In genomic region chr4:129231907-129232626, GRCh38 we compare ENCODE assay signal across 32 cellular contexts.
A peak's percentile ranks its signal among the peaks of the same experiment; 100 is the strongest.
DNase-seq lines count a peak whose midpoint lies in the region; ATAC-seq and TF ChIP-seq lines count a peak whose summit lies in the region.
"Had no signal": no experiment of that assay in that cellular context is flagged by ENCODE, and none has a peak within 500 bp of the region (broad histone marks: within the 10 kb centered on the region; RNA-seq: fewer than 3 reads in every experiment).

No MANE protein-coding gene starts in this region.

- H3K36me3 ChIP-seq in smooth muscle cell (ENCODE audit: low read depth) (no peaks in the 10 kb centered on the region), PC-9 (ENCODE audit: low read depth) (no peaks in the 10 kb centered on the region)
- H3K36me3 ChIP-seq: cardiac muscle cell, colonic mucosa, left lung had no signal

- no peak for TF ChIP-seq CTCF in foreskin keratinocyte (conservative IDR thresholded peaks at IDR 0.05)
- no peak for TF ChIP-seq CTCF in smooth muscle cell (IDR thresholded peaks at IDR 0.05; ENCODE audit: borderline replicate concordance, insufficient read depth, poor library complexity, severe bottlenecking)
- TF ChIP-seq CTCF in PC-9 (conservative IDR thresholded peaks at IDR 0.05): no peak
- no peak for TF ChIP-seq CTCF in natural killer cell (IDR thresholded peaks at IDR 0.05)

- H3K9me3 ChIP-seq in smooth muscle cell (replicated peaks; ENCODE audit: low read depth): no peaks in the 10 kb centered on the region
- no peaks in the 10 kb centered on the region for H3K9me3 ChIP-seq in PC-9 (ENCODE audit: insufficient read depth, low read depth)
- H3K9me3 ChIP-seq: colonic mucosa, left lung had no signal

- no peak overlapping the region for H3K27ac Mint-ChIP-seq in natural killer cell
- H3K27ac Mint-ChIP-seq: activated naive CD8-positive, alpha-beta T cell; type B pancreatic cell had no signal

- no peak overlapping the region for H2AFZ ChIP-seq in smooth muscle cell (ENCODE audit: low read depth)
- H2AFZ ChIP-seq in PC-9: no peak overlapping the region

- intact Hi-C loops in PC-9 (cut with micrococcal nuclease; ENCODE audit: unreplicated experiment): no loop called here
- intact Hi-C loops in natural killer cell (cut with micrococcal nuclease): no loop called here

- H3K4me3 Mint-ChIP-seq in natural killer cell: no peak overlapping the region
- H3K4me3 Mint-ChIP-seq: activated naive CD8-positive, alpha-beta T cell; type B pancreatic cell had no signal

- H3K36me3 Mint-ChIP-seq in natural killer cell: no peaks in the 10 kb centered on the region
- H3K36me3 Mint-ChIP-seq: activated naive CD8-positive, alpha-beta T cell; type B pancreatic cell had no signal

- no peaks in the 10 kb centered on the region for H4K20me1 ChIP-seq in smooth muscle cell (ENCODE audit: low read depth)
- H4K20me1 ChIP-seq in PC-9 (ENCODE audit: insufficient read depth): no peaks in the 10 kb centered on the region

- no peak overlapping the region for H3K4me3 ChIP-seq in smooth muscle cell
- H3K4me3 ChIP-seq in PC-9: no peak overlapping the region
- H3K4me3 ChIP-seq: cardiac muscle cell, colonic mucosa, left lung had no signal

- WGBS in smooth muscle cell (ENCODE audit: low lambda C conversion rate): 81% methylated on average over 2 of the region's 2 CpGs

- peaks cover 14 to 28% of the 10 kb centered on the region in 2 donors for H3K27me3 Mint-ChIP-seq in natural killer cell (ENCODE audit: low read depth in 2 of 2)
- H3K27me3 Mint-ChIP-seq: type B pancreatic cell had no signal

- peaks cover 3% of the 10 kb centered on the region for H3K4me1 ChIP-seq in foreskin keratinocyte
- no peaks in the 10 kb centered on the region for H3K4me1 ChIP-seq in smooth muscle cell (ENCODE audit: low read depth)
- no peaks in the 10 kb centered on the region for H3K4me1 ChIP-seq in PC-9 (replicated peaks; ENCODE audit: insufficient read depth)
- H3K4me1 ChIP-seq: colonic mucosa, left lung had no signal

- ATAC-seq in SK-N-SH treated with all-trans-retinoic acid at 6 μM for 48 hours: peak; percentile 85
- peak; percentile 55 for ATAC-seq in foreskin keratinocyte
- no peak for ATAC-seq in HG03432 (IDR thresholded peaks at IDR 0.05; ENCODE audit: unreplicated experiment)
- ATAC-seq in natural killer cell: no peak
- ATAC-seq: left lung had no signal

- peaks cover 0 to 5% of the 10 kb centered on the region in 2 donors for H3K9me3 Mint-ChIP-seq in natural killer cell
- H3K9me3 Mint-ChIP-seq: type B pancreatic cell had no signal

- no TSS peak for BruUV-seq in PC-9 (replicated peaks; lab: Mats Ljungman, UMichigan)

- H3K4me2 ChIP-seq in smooth muscle cell (peak overlapping the region; percentile 40), PC-9 (no peak overlapping the region)

- no peak overlapping the region for H3K9ac ChIP-seq in smooth muscle cell (ENCODE audit: low read depth)

- no peak overlapping the region for H3K27ac ChIP-seq in foreskin keratinocyte
- H3K27ac ChIP-seq in smooth muscle cell (ENCODE audit: low read depth): no peak overlapping the region
- no peak overlapping the region for H3K27ac ChIP-seq in PC-9
- H3K27ac ChIP-seq: cardiac muscle cell, colonic mucosa, epithelial cell of prostate, left lung, VCaP had no signal

- no peaks in the 10 kb centered on the region for H3K4me1 Mint-ChIP-seq in natural killer cell

- POLR2A ChIA-PET in PC-9 (lab: Charles Lee; ENCODE audit: unreplicated experiment): no interaction called here

- CTCF ChIA-PET in PC-9 (lab: Charles Lee): no interaction called here

- H3K9me2 ChIP-seq in PC-9 (ENCODE audit: insufficient read depth): no peaks in the 10 kb centered on the region

- H3F3A ChIP-seq in smooth muscle cell (ENCODE audit: low read depth): no peaks in the 10 kb centered on the region
- no peaks in the 10 kb centered on the region for H3F3A ChIP-seq in PC-9 (ENCODE audit: insufficient read depth, low read depth)

- no peaks in the 10 kb centered on the region for H3K79me2 ChIP-seq in smooth muscle cell (ENCODE audit: low read depth)
- H3K79me2 ChIP-seq in PC-9 (ENCODE audit: low read depth): no peaks in the 10 kb centered on the region

- peaks cover 2% of the 10 kb centered on the region for H3K27me3 ChIP-seq in foreskin keratinocyte
- H3K27me3 ChIP-seq in smooth muscle cell (ENCODE audit: low read depth): peaks cover 10% of the 10 kb centered on the region
- no peaks in the 10 kb centered on the region for H3K27me3 ChIP-seq in PC-9 (ENCODE audit: insufficient read depth, low read depth)
- H3K27me3 ChIP-seq: cardiac muscle cell, colonic mucosa, left lung had no signal

- DNase-seq in NCI-H1417 treated with DMSO at 0.1 percent for 48 hours (lab: John Stamatoyannopoulos, UW): peak; percentile 51
- DNase-seq in foreskin keratinocyte: no peak
- DNase-seq in smooth muscle cell (lab: John Stamatoyannopoulos, UW; ENCODE audit: unreplicated experiment): no peak
- no peak for DNase-seq in PC-9
- no peak for DNase-seq in natural killer cell
- DNase-seq: activated CD4-positive, alpha-beta T cell treated with anti-CD3 and anti-CD28 coated beads for 4 hours; activated CD8-positive, alpha-beta memory T cell treated with anti-CD3 and anti-CD28 coated beads for 24 hours; activated T-cell treated with anti-CD3 and anti-CD28 coated beads for 4 hours; aorta; C1 segment of cervical spinal cord; colonic mucosa; DMS53; effector CD8-positive, alpha-beta T cell; H7; head of caudate nucleus; islet precursor cell; Kasumi-1; left lung; NCI-H1436 treated with DMSO at 0.1 percent for 48 hours; NCI-H2107; NCI-H446 treated with DMSO at 0.1 percent for 48 hours; nucleus accumbens; Right ventricle myocardium superior; stimulated activated CD4-positive, alpha-beta T cell treated with anti-CD3 and anti-CD28 coated beads, Interleukin-4, amount 100 ng/mL, for 4 hours; substantia nigra had no signal

TF ChIP-seq in SK-N-SH treated with all-trans-retinoic acid at 6 μM for 48 hours, 23 proteins besides CTCF, POLR2A, EP300 and RAD21 (continues in another document):
- TF ChIP-seq PATZ1 (CRISPR knock-in tag; IDR thresholded peaks at IDR 0.05; ENCODE audit: borderline replicate concordance): peak; percentile 61; the same call in 1 of the 2 replicates
- TF ChIP-seq ZFP3 (CRISPR knock-in tag; IDR thresholded peaks at IDR 0.05): peak; percentile 91
- peak; percentile 80; the same call in 1 of the 2 replicates for TF ChIP-seq TOX (CRISPR knock-in tag; IDR thresholded peaks at IDR 0.05; ENCODE audit: borderline replicate concordance)
- no peak for TF ChIP-seq ZFP30 (CRISPR knock-in tag; IDR thresholded peaks at IDR 0.05)
- no peak for TF ChIP-seq OSR1 (CRISPR knock-in tag; IDR thresholded peaks at IDR 0.05)
- no peak for TF ChIP-seq GLIS3 (CRISPR knock-in tag; IDR thresholded peaks at IDR 0.05)
- TF ChIP-seq BACH2 (CRISPR knock-in tag; IDR thresholded peaks at IDR 0.05; ENCODE audit: borderline replicate concordance): no peak
- TF ChIP-seq, protein P1, sequence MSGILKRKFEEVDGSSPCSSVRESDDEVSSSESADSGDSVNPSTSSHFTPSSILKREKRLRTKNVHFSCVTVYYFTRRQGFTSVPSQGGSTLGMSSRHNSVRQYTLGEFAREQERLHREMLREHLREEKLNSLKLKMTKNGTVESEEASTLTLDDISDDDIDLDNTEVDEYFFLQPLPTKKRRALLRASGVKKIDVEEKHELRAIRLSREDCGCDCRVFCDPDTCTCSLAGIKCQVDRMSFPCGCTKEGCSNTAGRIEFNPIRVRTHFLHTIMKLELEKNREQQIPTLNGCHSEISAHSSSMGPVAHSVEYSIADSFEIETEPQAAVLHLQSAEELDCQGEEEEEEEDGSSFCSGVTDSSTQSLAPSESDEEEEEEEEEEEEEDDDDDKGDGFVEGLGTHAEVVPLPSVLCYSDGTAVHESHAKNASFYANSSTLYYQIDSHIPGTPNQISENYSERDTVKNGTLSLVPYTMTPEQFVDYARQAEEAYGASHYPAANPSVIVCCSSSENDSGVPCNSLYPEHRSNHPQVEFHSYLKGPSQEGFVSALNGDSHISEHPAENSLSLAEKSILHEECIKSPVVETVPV (CRISPR knock-in tag; IDR thresholded peaks at IDR 0.05): 0 out of 2 replicates have a peak, but pooled peaks have one; percentile 0
- peak; percentile 89 for TF ChIP-seq ISL1 (CRISPR knock-in tag; IDR thresholded peaks at IDR 0.05)
- TF ChIP-seq CSDC2 (CRISPR knock-in tag; IDR thresholded peaks at IDR 0.05): no peak

Comparison
In these comparisons a context has a peak if more than half of its experiments do, and no peak if none do; other contexts are left out.
1. ATAC-seq: peak in SK-N-SH treated with all-trans-retinoic acid at 6 μM for 48 hours (single experiment) and foreskin keratinocyte (single experiment); none in HG03432 (single experiment) and natural killer cell (0 of 3).